In the genomic region with DNA sequence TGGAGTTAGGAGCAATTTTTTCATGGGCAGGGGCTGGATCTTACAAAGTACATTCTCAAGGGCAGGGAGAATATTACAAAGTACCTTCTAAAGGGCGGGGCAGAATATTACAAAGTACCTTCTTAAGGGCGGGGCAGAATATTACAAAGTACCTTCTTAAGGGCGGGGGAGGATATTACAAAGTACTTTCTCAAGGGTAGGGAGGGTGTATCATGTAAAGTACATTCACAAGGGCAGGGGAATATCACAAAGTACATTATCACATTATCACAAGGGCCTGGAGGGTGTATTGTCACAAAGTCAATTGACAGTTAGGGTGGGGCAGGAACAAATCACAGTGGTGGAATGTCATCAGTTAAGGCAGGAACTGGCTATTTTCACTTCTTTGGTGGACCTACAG, we compare ENCODE assay signal across 14 cellular contexts. TPM values are rescaled to one million over a fixed set of nuclear protein-coding genes. Genes with fewer than 3 reads are reported as not detected.
"Had no signal": no experiment of that assay in that cellular context is flagged by ENCODE, and none has a peak within 500 bp of the region (broad histone marks: within the 10 kb centered on the region; RNA-seq: fewer than 3 reads in every experiment).

No MANE protein-coding gene starts in this region.

RNA-seq across cellular contexts. Expression of a gene that starts 56.9 kb away (rescaled TPM):
- total RNA-seq: dermis microvascular lymphatic vessel endothelial cell, esophagus mucosa, esophagus squamous epithelium, gastrocnemius medialis, glomerular endothelial cell, heart right ventricle, kidney, left ventricle myocardium superior, lower leg skin, lung microvascular endothelial cell, mesenteric fat pad, mesothelial cell of epicardium, mucosa of gallbladder had no signal
- polyA plus RNA-seq: heart right ventricle, immature natural killer cell had no signal
